In genomic region chr14:76138758-76139723, GRCh38 we compare ENCODE assay signal across 1 cellular context.
TF ChIP-seq lines count a peak whose summit lies in the region.

No MANE protein-coding gene starts in this region.

TF ChIP-seq in K562, 482 proteins besides CTCF, POLR2A, EP300 and RAD21 (continued from another document and continues in another):
- TF ChIP-seq THAP7 (CRISPR knock-in tag; IDR thresholded peaks at IDR 0.05) (no peak), CEBPZ (IDR thresholded peaks at IDR 0.05; ENCODE audit: borderline replicate concordance, low read depth, low read length) (no peak), MBD2 (IDR thresholded peaks at IDR 0.05; ENCODE audit: borderline replicate concordance, low read depth) (no peak), HCFC1 (IDR thresholded peaks at IDR 0.05; ENCODE audit: low read depth, low read length) (no peak), GATAD2A (IDR thresholded peaks at IDR 0.05) (no peak), VEZF1 (CRISPR knock-in tag; IDR thresholded peaks at IDR 0.05) (peak; percentile 59), ZNF507 (tag; conservative IDR thresholded peaks at IDR 0.05) (no peak), ARID1B (IDR thresholded peaks at IDR 0.05) (peak; percentile 26; the same call in 1 of the 2 replicates), U2AF1 (optimal IDR thresholded peaks at IDR 0.05; ENCODE audit: low read depth, low read length) (no peak), PRDM10 (IDR thresholded peaks at IDR 0.05; ENCODE audit: partially characterized antibody) (peak; percentile 71), HDAC3 (IDR thresholded peaks at IDR 0.05; ENCODE audit: borderline replicate concordance, partially characterized antibody) (no peak), ZBTB5 (IDR thresholded peaks at IDR 0.05) (no peak), CXXC5 (CRISPR knock-in tag; IDR thresholded peaks at IDR 0.05) (peak; percentile 86), CHD2 (IDR thresholded peaks at IDR 0.05; ENCODE audit: low read depth, low read length) (no peak), CTBP1 (IDR thresholded peaks at IDR 0.05; ENCODE audit: borderline replicate concordance) (peak; percentile 29; the same call in 1 of the 2 replicates), POLR2G (IDR thresholded peaks at IDR 0.05; ENCODE audit: low read depth, low read length) (peak; percentile 47; the same call in 1 of the 2 replicates), IRF9 (tag; IDR thresholded peaks at IDR 0.05) (no peak), ATF1 (CRISPR knock-in tag; IDR thresholded peaks at IDR 0.05) (no peak), ATF1 (tag; IDR thresholded peaks at IDR 0.05) (no peak), TSHZ1 (CRISPR knock-in tag; IDR thresholded peaks at IDR 0.05) (no peak), DDX20 (tag; IDR thresholded peaks at IDR 0.05; ENCODE audit: low read depth) (no peak), TRIM28 (IDR thresholded peaks at IDR 0.05) (no peak), NBN (IDR thresholded peaks at IDR 0.05; ENCODE audit: low read depth) (no peak), MEF2D (tag; conservative IDR thresholded peaks at IDR 0.05; ENCODE audit: low read depth) (no peak), NCOA2 (IDR thresholded peaks at IDR 0.05; ENCODE audit: partially characterized antibody in 2 of 2) (peak in 1 of 2 experiments; percentile 63), LARP7 (IDR thresholded peaks at IDR 0.05) (no peak), TAF7 (tag; IDR thresholded peaks at IDR 0.05) (no peak), KAT7 (CRISPR knock-in tag; IDR thresholded peaks at IDR 0.05; ENCODE audit: borderline replicate concordance) (no peak), ZNF644 (tag; IDR thresholded peaks at IDR 0.05; ENCODE audit: low read depth) (no peak), PPARD (CRISPR knock-in tag; IDR thresholded peaks at IDR 0.05) (no peak), ETS2 (tag; IDR thresholded peaks at IDR 0.05; ENCODE audit: borderline replicate concordance, poor library complexity, severe bottlenecking) (no peak), ATF2 (CRISPR knock-in tag; IDR thresholded peaks at IDR 0.05) (no peak), CBX1 (IDR thresholded peaks at IDR 0.05; ENCODE audit: low read depth) (no peak), MIER1 (IDR thresholded peaks at IDR 0.05; ENCODE audit: low read depth) (0 out of 2 replicates have a peak, but pooled peaks have one; percentile 29), NONO (IDR thresholded peaks at IDR 0.05; ENCODE audit: low read depth in 2 of 2, low read length in 1 of 2) (peak in 1 of 2 experiments; percentile 63; a peak in 1 of 4 replicates), TAF9B (IDR thresholded peaks at IDR 0.05; ENCODE audit: partially characterized antibody) (no peak), MNT (conservative IDR thresholded peaks at IDR 0.05) (no peak), NFE2 (IDR thresholded peaks at IDR 0.05; ENCODE audit: low read depth) (no peak), ZNF79 (CRISPR knock-in tag; IDR thresholded peaks at IDR 0.05; ENCODE audit: low read depth) (no peak), ZBTB7A (IDR thresholded peaks at IDR 0.05; ENCODE audit: borderline replicate concordance, control insufficient read depth, low read depth, low read length) (no peak)
